7 cellular contexts compared by ENCODE assay signal in genomic region chr5:73201547-73202513, GRCh38. TPM values are rescaled to one million over a fixed set of nuclear protein-coding genes. Genes with fewer than 3 reads are reported as not detected.
DNase-seq lines count a peak whose midpoint lies in the region; ATAC-seq and TF ChIP-seq lines count a peak whose summit lies in the region.

No MANE protein-coding gene starts in this region.

- intact Hi-C loops in activated naive CD4-positive, alpha-beta T cell treated with anti-CD3 and anti-CD28 coated beads for 36 hours (cut with micrococcal nuclease) = loop anchor here (1.0 kb wide), 3 partner anchors 119 to 282 kb away; no protein-coding TSS in a partner anchor
- intact Hi-C loops in Right ventricle myocardium inferior (cut with DNase I) (no loop called here), aorta (cut with DNase I) (loop anchor here (5.0 kb wide), 1 partner anchor 120 kb away; no protein-coding TSS in a partner anchor)

- H3K4me1 ChIP-seq in aorta (ENCODE audit: control insufficient read depth in 1 of 2, insufficient read depth in 2 of 2, low read length in 2 of 2) = no peaks in the 10 kb centered on the region

- no peak overlapping the region for H3K27ac Mint-ChIP-seq in activated naive CD4-positive, alpha-beta T cell treated with anti-CD3 and anti-CD28 coated beads for 36 hours
- H3K27ac Mint-ChIP-seq in progenitor cell of endocrine pancreas = no peak overlapping the region

- 32 to 34% methylated on average over 34 of the region's 34 CpGs for WGBS in aorta, 2 donors

- H3K4me3 ChIP-seq in aorta (ENCODE audit: low read length in 2 of 2) = no peak overlapping the region

- H3K27me3 ChIP-seq in aorta (ENCODE audit: control insufficient read depth in 1 of 2, insufficient read depth in 2 of 2, low read length in 1 of 2) = no peaks in the 10 kb centered on the region

- peak; percentile 87 for ATAC-seq in GM18867 (IDR thresholded peaks at IDR 0.05; ENCODE audit: unreplicated experiment)
- ATAC-seq in SK-N-SH treated with all-trans-retinoic acid at 6 μM for 48 hours = peak; percentile 91
- ATAC-seq in Right ventricle myocardium inferior = peak; percentile 71
- peak; percentile 85 for ATAC-seq in aorta (ENCODE audit: low FRiP score)

- CTCF ChIA-PET in activated naive CD4-positive, alpha-beta T cell treated with anti-CD3 and anti-CD28 coated beads for 36 hours (lab: Charles Lee) = interaction anchor here (0.6 to 2.0 kb wide), 12 partner anchors 12 to 245 kb away, joined by 3 to 7 read pairs (median 4); partner anchors contain the start of gene FCHO2

- H3K36me3 Mint-ChIP-seq in activated naive CD4-positive, alpha-beta T cell treated with anti-CD3 and anti-CD28 coated beads for 36 hours (ENCODE audit: low read depth) = no peaks in the 10 kb centered on the region
- no peaks in the 10 kb centered on the region for H3K36me3 Mint-ChIP-seq in progenitor cell of endocrine pancreas (ENCODE audit: insufficient read depth)

- DNase-seq in HT-29 (ENCODE audit: low spot score) (peak; percentile 91), Right ventricle myocardium inferior (ENCODE audit: missing footprints) (peak; percentile 86), progenitor cell of endocrine pancreas (ENCODE audit: low spot score, unreplicated experiment) (peak; percentile 76), aorta (peak; percentile 83 to 90)
- peak; percentile 81 for DNase-seq in activated naive CD4-positive, alpha-beta T cell treated with anti-CD3 and anti-CD28 coated beads for 36 hours

- H3K36me3 ChIP-seq in aorta (ENCODE audit: control insufficient read depth in 1 of 2, insufficient read depth in 2 of 2, low read length in 1 of 2) = no peaks in the 10 kb centered on the region

- no peak overlapping the region for H3K4me3 Mint-ChIP-seq in activated naive CD4-positive, alpha-beta T cell treated with anti-CD3 and anti-CD28 coated beads for 36 hours
- no peak overlapping the region for H3K4me3 Mint-ChIP-seq in progenitor cell of endocrine pancreas (ENCODE audit: low read depth)

- peaks cover 61% of the 10 kb centered on the region for H3K27me3 Mint-ChIP-seq in activated naive CD4-positive, alpha-beta T cell treated with anti-CD3 and anti-CD28 coated beads for 36 hours (ENCODE audit: low read depth)
- H3K27me3 Mint-ChIP-seq in progenitor cell of endocrine pancreas = peaks cover 33% of the 10 kb centered on the region

- H3K9me3 Mint-ChIP-seq in activated naive CD4-positive, alpha-beta T cell treated with anti-CD3 and anti-CD28 coated beads for 36 hours = no peaks in the 10 kb centered on the region
- H3K9me3 Mint-ChIP-seq in progenitor cell of endocrine pancreas (ENCODE audit: low read depth) = no peaks in the 10 kb centered on the region

- peak; percentile 76 for TF ChIP-seq CTCF in progenitor cell of endocrine pancreas (IDR thresholded peaks at IDR 0.05; ENCODE audit: unreplicated experiment)

- H3K9me3 ChIP-seq in aorta (ENCODE audit: control insufficient read depth, low read length) = no peaks in the 10 kb centered on the region

- no peak overlapping the region for H3K27ac ChIP-seq in aorta (ENCODE audit: low read depth in 1 of 2, low read length in 2 of 2)

- peaks cover 5% of the 10 kb centered on the region for H3K4me1 Mint-ChIP-seq in activated naive CD4-positive, alpha-beta T cell treated with anti-CD3 and anti-CD28 coated beads for 36 hours (ENCODE audit: low read depth)
- peaks cover 8% of the 10 kb centered on the region for H3K4me1 Mint-ChIP-seq in progenitor cell of endocrine pancreas (ENCODE audit: low read depth)

TF ChIP-seq in SK-N-SH treated with all-trans-retinoic acid at 6 μM for 48 hours, 23 proteins besides CTCF, POLR2A, EP300 and RAD21:
- TF ChIP-seq RARB (CRISPR knock-in tag; IDR thresholded peaks at IDR 0.05) = no peak
- TF ChIP-seq, protein P1, sequence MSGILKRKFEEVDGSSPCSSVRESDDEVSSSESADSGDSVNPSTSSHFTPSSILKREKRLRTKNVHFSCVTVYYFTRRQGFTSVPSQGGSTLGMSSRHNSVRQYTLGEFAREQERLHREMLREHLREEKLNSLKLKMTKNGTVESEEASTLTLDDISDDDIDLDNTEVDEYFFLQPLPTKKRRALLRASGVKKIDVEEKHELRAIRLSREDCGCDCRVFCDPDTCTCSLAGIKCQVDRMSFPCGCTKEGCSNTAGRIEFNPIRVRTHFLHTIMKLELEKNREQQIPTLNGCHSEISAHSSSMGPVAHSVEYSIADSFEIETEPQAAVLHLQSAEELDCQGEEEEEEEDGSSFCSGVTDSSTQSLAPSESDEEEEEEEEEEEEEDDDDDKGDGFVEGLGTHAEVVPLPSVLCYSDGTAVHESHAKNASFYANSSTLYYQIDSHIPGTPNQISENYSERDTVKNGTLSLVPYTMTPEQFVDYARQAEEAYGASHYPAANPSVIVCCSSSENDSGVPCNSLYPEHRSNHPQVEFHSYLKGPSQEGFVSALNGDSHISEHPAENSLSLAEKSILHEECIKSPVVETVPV (CRISPR knock-in tag; IDR thresholded peaks at IDR 0.05) = no peak
- TF ChIP-seq ZFP30 (CRISPR knock-in tag; IDR thresholded peaks at IDR 0.05) = no peak
- no peak for TF ChIP-seq ZFP3 (CRISPR knock-in tag; IDR thresholded peaks at IDR 0.05)
- no peak for TF ChIP-seq ISL1 (CRISPR knock-in tag; IDR thresholded peaks at IDR 0.05)
- TF ChIP-seq ARNTL (CRISPR knock-in tag; IDR thresholded peaks at IDR 0.05; ENCODE audit: borderline replicate concordance, low read depth) = no peak
- TF ChIP-seq ZNF565 (CRISPR knock-in tag; conservative IDR thresholded peaks at IDR 0.05; ENCODE audit: low read depth) = no peak
- TF ChIP-seq BACH2 (CRISPR knock-in tag; IDR thresholded peaks at IDR 0.05; ENCODE audit: borderline replicate concordance) = no peak
- TF ChIP-seq POU6F1 (CRISPR knock-in tag; IDR thresholded peaks at IDR 0.05; ENCODE audit: borderline replicate concordance, low read depth) = no peak
- TF ChIP-seq TCF4 (CRISPR knock-in tag; IDR thresholded peaks at IDR 0.05; ENCODE audit: borderline replicate concordance) = no peak
- TF ChIP-seq ZC3H10 (CRISPR knock-in tag; IDR thresholded peaks at IDR 0.05) = no peak
- no peak for TF ChIP-seq ZNF70 (CRISPR knock-in tag; IDR thresholded peaks at IDR 0.05)
- TF ChIP-seq TOX (CRISPR knock-in tag; IDR thresholded peaks at IDR 0.05; ENCODE audit: borderline replicate concordance) = no peak
- TF ChIP-seq PATZ1 (CRISPR knock-in tag; IDR thresholded peaks at IDR 0.05; ENCODE audit: borderline replicate concordance) = no peak
- no peak for TF ChIP-seq ZNF8 (CRISPR knock-in tag; IDR thresholded peaks at IDR 0.05)
- no peak for TF ChIP-seq PPARA (CRISPR knock-in tag; IDR thresholded peaks at IDR 0.05; ENCODE audit: borderline replicate concordance)

RNA-seq across cellular contexts. Expression of gene TMEM174, which starts 28.8 kb away (rescaled TPM):
- total RNA-seq in HT-29 (2014; rRNA removed; shearing (Covaris generic)) = not detected in 2 replicates
- not detected for total RNA-seq in activated naive CD4-positive, alpha-beta T cell treated with anti-CD3 and anti-CD28 coated beads for 36 hours
- not detected for total RNA-seq in Right ventricle myocardium inferior
- not detected in 2 replicates for total RNA-seq in progenitor cell of endocrine pancreas
- not detected for total RNA-seq in aorta
- not detected for polyA plus RNA-seq in aorta
